In genomic region chr15:81000626-81001179, GRCh38 we compare ENCODE assay signal across 8 cellular contexts.
A peak's percentile ranks its signal among the peaks of the same experiment; 100 is the strongest.
DNase-seq lines count a peak whose midpoint lies in the region; ATAC-seq and TF ChIP-seq lines count a peak whose summit lies in the region.

TSS of gene TLNRD1 (plus strand) at chr15:81000923. CDS start at chr15:81002272, 1,349 bp downstream.

- no peaks in the 10 kb centered on the region for H3K27me3 ChIP-seq in layer of hippocampus (ENCODE audit: control insufficient read depth, insufficient read depth, low read length)

- peak within 1 kb of the TSS; percentile 95 for H3K27ac ChIP-seq in layer of hippocampus (ENCODE audit: low read depth, low read length)

- peak within 1 kb of the TSS; percentile 88 for H3K4me3 ChIP-seq in choroid plexus epithelial cell (ENCODE audit: low read depth, low read length)

- peak; percentile 56 for ATAC-seq in HG03439 (IDR thresholded peaks at IDR 0.05; ENCODE audit: unreplicated experiment)

- DNase-seq in Ammon's horn (ENCODE audit: low spot score) = peak; percentile 89
- DNase-seq in GM19238 (ENCODE audit: insufficient read length, low spot score) = peak; percentile 77
- peak; percentile 57 for DNase-seq in NCI-H510A treated with DMSO at 0.1 percent for 48 hours (lab: John Stamatoyannopoulos, UW)
- peak; percentile 79 to 81 for DNase-seq in activated CD4-positive, alpha-beta T cell treated with anti-CD3 and anti-CD28 coated beads for 4 hours
- peak; percentile 91 for DNase-seq in choroid plexus epithelial cell (ENCODE audit: low read depth)
- peak; percentile 54 to 80 (median 64) for DNase-seq in stimulated activated CD4-positive, alpha-beta T cell treated with anti-CD3 and anti-CD28 coated beads, Interleukin-1b, Interleukin-23, amount 100 ng/mL, for 24 hours (ENCODE audit: low read depth in 4 of 4, low spot score in 1 of 4)

- no peak for TF ChIP-seq CTCF in choroid plexus epithelial cell (conservative IDR thresholded peaks at IDR 0.05; ENCODE audit: low read depth, low read length)

Comparison
In these comparisons a context has a peak if more than half of its experiments do, and no peak if none do; other contexts are left out.
1. Peak in every context shown above with its lines: DNase-seq, ATAC-seq, H3K4me3 ChIP-seq and H3K27ac ChIP-seq.